ENCODE assay signal across 24 cellular contexts in genomic region chr11:66878554-66878953, GRCh38. TPM values are rescaled to one million over a fixed set of nuclear protein-coding genes. Genes with fewer than 3 reads are reported as not detected.
DNase-seq lines count a peak whose midpoint lies in the region; ATAC-seq, FAIRE-seq and TF ChIP-seq lines count a peak whose summit lies in the region.
"Had no signal": no experiment of that assay in that cellular context is flagged by ENCODE, and none has a peak within 500 bp of the region (broad histone marks: within the 10 kb centered on the region; RNA-seq: fewer than 3 reads in every experiment).

No MANE protein-coding gene starts in this region.

- CTCF ChIA-PET in RWPE1 (lab: Yijun Ruan, JAX) = interaction anchor here (0.6 to 1.2 kb wide), 2 partner anchors 11 to 285 kb away, joined by 3 to 4 read pairs; no protein-coding TSS in a partner anchor

- DNase-seq in left ventricle myocardium superior = peak; percentile 28
- DNase-seq in Right ventricle myocardium inferior (ENCODE audit: missing footprints) = no peak
- DNase-seq in RWPE1 (ENCODE audit: low spot score) = no peak
- DNase-seq in fibroblast of peridontal ligament (ENCODE audit: extremely low read depth) = peak; percentile 28
- DNase-seq in posterior vena cava (ENCODE audit: low spot score) = peak; percentile 78
- no peak for DNase-seq in NCI-H2081 treated with DMSO at 0.1 percent for 48 hours (lab: John Stamatoyannopoulos, UW)
- DNase-seq in frontal cortex (ENCODE audit: low spot score in 2 of 2) = no peak
- DNase-seq: activated CD4-positive, alpha-beta T cell treated with anti-CD3 and anti-CD28 coated beads for 1 hour; activated CD8-positive, alpha-beta T cell treated with anti-CD3 and anti-CD28 coated beads for 36 hours; activated naive CD8-positive, alpha-beta T cell treated with anti-CD3 and anti-CD28 coated beads, Interleukin-2, amount 10 ng/mL, durations not matched to agents 7 days and 5 days; C1 segment of cervical spinal cord; cerebellar nuclear complex; hippocampal formation; MG63; NCI-H1417 treated with DMSO at 0.1 percent for 48 hours; NCI-H774; SIG-M5; stimulated activated CD4-positive, alpha-beta T cell treated with anti-CD3 and anti-CD28 coated beads, Interleukin-2, amount 100 ng/mL, for 48 hours; T-cell; uterus had no signal

- ATAC-seq in left ventricle myocardium superior (no peak), Right ventricle myocardium inferior (no peak), HG03280 (IDR thresholded peaks at IDR 0.05; ENCODE audit: unreplicated experiment) (no peak)
- ATAC-seq: activated CD8-positive, alpha-beta T cell treated with anti-CD3 and anti-CD28 coated beads for 36 hours; K562; stimulated activated effector memory CD8-positive, alpha-beta T cell treated with anti-CD3 and anti-CD28 coated beads, Interleukin-12 subunit alpha, Interleukin-12 subunit beta, amount 100 ng/mL, for 72 hours; T-cell had no signal

- FAIRE-seq in frontal cortex (lab: Jason Lieb, UNC) = no peak
- FAIRE-seq: K562 had no signal

- POLR2A ChIA-PET in RWPE1 (lab: Yijun Ruan, JAX; ENCODE audit: low non-redundant PET) = interaction anchor here (0.8 kb wide), 1 partner anchor 35 kb away, joined by 5 read pairs; the partner anchor contains the start of gene RCE1

- no peak for TF ChIP-seq CTCF in RWPE1 (conservative IDR thresholded peaks at IDR 0.05; ENCODE audit: low read depth)

- intact Hi-C loops in left ventricle myocardium superior (cut with micrococcal nuclease) (no loop called here), Right ventricle myocardium inferior (cut with DNase I) (no loop called here), posterior vena cava (cut with DNase I) (no loop called here)

- H3K27ac ChIP-seq in RWPE1 = peak overlapping the region; percentile 87
- H3K27ac ChIP-seq: thoracic aorta, uterus had no signal

RNA-seq across cellular contexts. Expression of gene LRFN4, which starts 21.7 kb away (rescaled TPM):
- total RNA-seq in left ventricle myocardium superior (17.2 TPM), Right ventricle myocardium inferior (24.7 TPM), posterior vena cava (10 to 100 TPM; 15.0 to 16.9 TPM), frontal cortex (44.0 TPM)

RNA-seq across cellular contexts. Expression of gene RCE1, which starts 35.3 kb away (rescaled TPM):
- total RNA-seq in left ventricle myocardium superior (6.5 TPM), Right ventricle myocardium inferior (5.6 TPM), posterior vena cava (1 to 10 TPM; 7.9 to 9.1 TPM), frontal cortex (9.8 TPM)

Comparison
In these comparisons a context has a peak if more than half of its experiments do, and no peak if none do; other contexts are left out.
1. DNase-seq: peak in left ventricle myocardium superior (single experiment), fibroblast of peridontal ligament (single experiment) and posterior vena cava (single experiment); none in Right ventricle myocardium inferior (single experiment), RWPE1 (single experiment), NCI-H2081 treated with DMSO at 0.1 percent for 48 hours (single experiment) and frontal cortex (0 of 2).